ENCODE assay signal across 1 cellular context in the genomic region with DNA sequence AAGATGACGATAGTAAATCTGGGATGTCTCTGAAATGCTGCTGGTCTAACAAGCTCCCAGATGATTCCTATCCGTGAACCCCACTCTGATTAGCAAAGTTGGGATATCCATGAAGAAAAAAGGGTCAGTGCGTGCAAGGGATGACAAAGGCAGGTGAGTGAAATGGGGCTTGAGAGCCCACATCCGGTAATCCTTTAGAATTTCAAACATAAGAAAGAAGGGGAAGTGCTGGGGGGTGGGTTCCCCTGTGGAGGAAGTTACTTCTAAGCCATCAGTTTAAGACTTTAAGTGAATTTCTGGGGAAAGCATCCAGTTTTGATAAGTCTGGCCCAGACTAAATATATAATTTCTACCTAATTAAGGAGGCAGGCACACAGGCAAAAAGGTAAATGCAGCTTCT.
TF ChIP-seq lines count a peak whose summit lies in the region.

No MANE protein-coding gene starts in this region.

TF ChIP-seq in GM23338, 12 proteins besides CTCF, POLR2A, EP300 and RAD21 (continued from another document):
- TF ChIP-seq, protein P1, sequence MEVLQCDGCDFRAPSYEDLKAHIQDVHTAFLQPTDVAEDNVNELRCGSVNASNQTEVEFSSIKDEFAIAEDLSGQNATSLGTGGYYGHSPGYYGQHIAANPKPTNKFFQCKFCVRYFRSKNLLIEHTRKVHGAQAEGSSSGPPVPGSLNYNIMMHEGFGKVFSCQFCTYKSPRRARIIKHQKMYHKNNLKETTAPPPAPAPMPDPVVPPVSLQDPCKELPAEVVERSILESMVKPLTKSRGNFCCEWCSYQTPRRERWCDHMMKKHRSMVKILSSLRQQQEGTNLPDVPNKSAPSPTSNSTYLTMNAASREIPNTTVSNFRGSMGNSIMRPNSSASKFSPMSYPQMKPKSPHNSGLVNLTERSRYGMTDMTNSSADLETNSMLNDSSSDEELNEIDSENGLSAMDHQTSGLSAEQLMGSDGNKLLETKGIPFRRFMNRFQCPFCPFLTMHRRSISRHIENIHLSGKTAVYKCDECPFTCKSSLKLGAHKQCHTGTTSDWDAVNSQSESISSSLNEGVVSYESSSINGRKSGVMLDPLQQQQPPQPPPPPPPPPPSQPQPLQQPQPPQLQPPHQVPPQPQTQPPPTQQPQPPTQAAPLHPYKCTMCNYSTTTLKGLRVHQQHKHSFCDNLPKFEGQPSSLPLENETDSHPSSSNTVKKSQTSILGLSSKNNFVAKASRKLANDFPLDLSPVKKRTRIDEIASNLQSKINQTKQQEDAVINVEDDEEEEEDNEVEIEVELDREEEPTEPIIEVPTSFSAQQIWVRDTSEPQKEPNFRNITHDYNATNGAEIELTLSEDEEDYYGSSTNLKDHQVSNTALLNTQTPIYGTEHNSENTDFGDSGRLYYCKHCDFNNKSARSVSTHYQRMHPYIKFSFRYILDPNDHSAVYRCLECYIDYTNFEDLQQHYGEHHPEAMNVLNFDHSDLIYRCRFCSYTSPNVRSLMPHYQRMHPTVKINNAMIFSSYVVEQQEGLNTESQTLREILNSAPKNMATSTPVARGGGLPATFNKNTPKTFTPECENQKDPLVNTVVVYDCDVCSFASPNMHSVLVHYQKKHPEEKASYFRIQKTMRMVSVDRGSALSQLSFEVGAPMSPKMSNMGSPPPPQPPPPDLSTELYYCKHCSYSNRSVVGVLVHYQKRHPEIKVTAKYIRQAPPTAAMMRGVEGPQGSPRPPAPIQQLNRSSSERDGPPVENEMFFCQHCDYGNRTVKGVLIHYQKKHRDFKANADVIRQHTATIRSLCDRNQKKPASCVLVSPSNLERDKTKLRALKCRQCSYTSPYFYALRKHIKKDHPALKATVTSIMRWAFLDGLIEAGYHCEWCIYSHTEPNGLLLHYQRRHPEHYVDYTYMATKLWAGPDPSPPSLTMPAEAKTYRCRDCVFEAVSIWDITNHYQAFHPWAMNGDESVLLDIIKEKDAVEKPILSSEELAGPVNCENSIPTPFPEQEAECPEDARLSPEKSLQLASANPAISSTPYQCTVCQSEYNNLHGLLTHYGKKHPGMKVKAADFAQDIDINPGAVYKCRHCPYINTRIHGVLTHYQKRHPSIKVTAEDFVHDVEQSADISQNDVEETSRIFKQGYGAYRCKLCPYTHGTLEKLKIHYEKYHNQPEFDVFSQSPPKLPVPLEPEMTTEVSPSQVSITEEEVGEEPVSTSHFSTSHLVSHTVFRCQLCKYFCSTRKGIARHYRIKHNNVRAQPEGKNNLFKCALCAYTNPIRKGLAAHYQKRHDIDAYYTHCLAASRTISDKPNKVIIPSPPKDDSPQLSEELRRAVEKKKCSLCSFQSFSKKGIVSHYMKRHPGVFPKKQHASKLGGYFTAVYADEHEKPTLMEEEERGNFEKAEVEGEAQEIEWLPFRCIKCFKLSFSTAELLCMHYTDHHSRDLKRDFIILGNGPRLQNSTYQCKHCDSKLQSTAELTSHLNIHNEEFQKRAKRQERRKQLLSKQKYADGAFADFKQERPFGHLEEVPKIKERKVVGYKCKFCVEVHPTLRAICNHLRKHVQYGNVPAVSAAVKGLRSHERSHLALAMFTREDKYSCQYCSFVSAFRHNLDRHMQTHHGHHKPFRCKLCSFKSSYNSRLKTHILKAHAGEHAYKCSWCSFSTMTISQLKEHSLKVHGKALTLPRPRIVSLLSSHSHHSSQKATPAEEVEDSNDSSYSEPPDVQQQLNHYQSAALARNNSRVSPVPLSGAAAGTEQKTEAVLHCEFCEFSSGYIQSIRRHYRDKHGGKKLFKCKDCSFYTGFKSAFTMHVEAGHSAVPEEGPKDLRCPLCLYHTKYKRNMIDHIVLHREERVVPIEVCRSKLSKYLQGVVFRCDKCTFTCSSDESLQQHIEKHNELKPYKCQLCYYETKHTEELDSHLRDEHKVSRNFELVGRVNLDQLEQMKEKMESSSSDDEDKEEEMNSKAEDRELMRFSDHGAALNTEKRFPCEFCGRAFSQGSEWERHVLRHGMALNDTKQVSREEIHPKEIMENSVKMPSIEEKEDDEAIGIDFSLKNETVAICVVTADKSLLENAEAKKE (CRISPR knock-in tag; IDR thresholded peaks at IDR 0.05): no peak
- TF ChIP-seq ETS1 (IDR thresholded peaks at IDR 0.05) (0 out of 2 replicates have a peak, but pooled peaks have one; percentile 31), EZH2phosphoT487 (IDR thresholded peaks at IDR 0.05; ENCODE audit: unreplicated experiment) (no peak), NANOG (IDR thresholded peaks at IDR 0.05; ENCODE audit: borderline replicate concordance) (peak; percentile 26; the same call in 1 of the 2 replicates)
